9 cellular contexts compared by ENCODE assay signal in the genomic region with DNA sequence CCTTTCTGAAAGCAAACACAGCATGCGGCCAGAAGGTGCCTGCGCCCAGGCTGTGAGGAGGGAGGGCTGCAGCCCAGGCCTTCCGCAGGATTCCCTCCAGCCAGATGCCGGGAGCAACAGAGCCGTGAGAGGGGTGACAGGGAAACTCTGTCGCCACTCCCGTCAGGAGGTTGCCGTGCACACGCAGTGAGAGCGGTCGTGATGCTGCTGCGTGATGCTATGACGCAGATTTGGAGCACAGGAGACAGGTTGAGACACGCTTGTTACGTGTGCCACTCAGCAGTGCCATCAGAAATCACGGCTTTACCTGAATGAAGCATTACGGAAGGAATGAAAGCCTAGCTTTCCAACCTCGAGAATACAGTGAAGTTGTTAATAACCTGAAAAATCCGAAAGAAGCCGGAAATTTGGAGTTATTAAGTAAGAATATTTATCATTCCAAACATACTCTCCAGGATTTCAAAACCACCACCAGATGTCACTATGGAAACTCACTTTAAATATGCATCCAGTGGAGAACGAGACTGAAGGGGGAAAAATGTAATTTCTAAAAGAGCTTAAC. TPM values are rescaled to one million over a fixed set of nuclear protein-coding genes. Genes with fewer than 3 reads are reported as not detected.
A peak's percentile ranks its signal among the peaks of the same experiment; 100 is the strongest.
DNase-seq lines count a peak whose midpoint lies in the region; ATAC-seq, FAIRE-seq and TF ChIP-seq lines count a peak whose summit lies in the region.
"Had no signal": no experiment of that assay in that cellular context is flagged by ENCODE, and none has a peak within 500 bp of the region (broad histone marks: within the 10 kb centered on the region; RNA-seq: fewer than 3 reads in every experiment).

No MANE protein-coding gene starts in this region.

- peak overlapping the region; percentile 37 for H3K4me3 ChIP-seq in HUES64 (ENCODE audit: low read length)
- H3K4me3 ChIP-seq in keratinocyte (ENCODE audit: control insufficient read depth in 2 of 3, extremely low read depth in 1 of 3, insufficient read depth in 2 of 3, low read depth in 1 of 3, low read length in 3 of 3), result no peak overlapping the region
- H3K4me3 ChIP-seq in lower leg skin (ENCODE audit: low read depth, poor library complexity, severe bottlenecking), result no peak overlapping the region

- H3K27ac Mint-ChIP-seq in MCF 10A (ENCODE audit: low read depth, unreplicated experiment), result peak overlapping the region; percentile 63
- H3K27ac Mint-ChIP-seq: activated B cell treated with CpG ODN at 0.5 μM for 24 hours had no signal

- no peak overlapping the region for H2AFZ ChIP-seq in keratinocyte (ENCODE audit: control insufficient read depth, low read length)

- H3K4me1 ChIP-seq in HUES64 (ENCODE audit: insufficient read depth, low read length) (peaks cover 28% of the 10 kb centered on the region), keratinocyte (ENCODE audit: control insufficient read depth, extremely low read depth, insufficient read depth, low read length) (peaks cover 7% of the 10 kb centered on the region)

- H3K36me3 Mint-ChIP-seq in MCF 10A (ENCODE audit: insufficient read depth, unreplicated experiment), result peaks cover 7% of the 10 kb centered on the region

- TF ChIP-seq CTCF in 22Rv1 (IDR thresholded peaks at IDR 0.05), result peak; percentile 65
- TF ChIP-seq CTCF in MCF 10A (IDR thresholded peaks at IDR 0.05; ENCODE audit: unreplicated experiment), result peak; percentile 18
- TF ChIP-seq CTCF in keratinocyte (optimal IDR thresholded peaks at IDR 0.05 in 1 of 3, IDR thresholded peaks at IDR 0.05 in 1 of 3, conservative IDR thresholded peaks at IDR 0.05 in 1 of 3; ENCODE audit: extremely low read depth in 1 of 3, insufficient read depth in 2 of 3, low read length in 3 of 3), result peak in 2 of 3 experiments; percentile 3 to 23
- TF ChIP-seq CTCF in lower leg skin (IDR thresholded peaks at IDR 0.05), result no peak

- H3K9me3 ChIP-seq in HUES64 (ENCODE audit: insufficient read depth, low read depth, low read length) (no peaks in the 10 kb centered on the region), keratinocyte (ENCODE audit: control insufficient read depth, low read depth, low read length) (no peaks in the 10 kb centered on the region)

- TF ChIP-seq POLR2A in lower leg skin (IDR thresholded peaks at IDR 0.05), result no peak

- peak; percentile 34 for FAIRE-seq in keratinocyte (lab: Jason Lieb, UNC)

- dilution Hi-C loops in keratinocyte (cut with MboI; ENCODE audit: extremely low pct_ligation_motif_present, low sequenced_read_pairs), result no loop called here

- H3K79me2 ChIP-seq in keratinocyte (ENCODE audit: control insufficient read depth, insufficient read depth, low read length), result peaks cover 92% of the 10 kb centered on the region

- H4K20me1 ChIP-seq in keratinocyte (ENCODE audit: control insufficient read depth, extremely low read depth, insufficient read depth, low read length), result peaks cover 13% of the 10 kb centered on the region

- BruUV-seq in MCF 10A (replicated peaks; lab: Mats Ljungman, UMichigan), result no TSS peak

- H3K27me3 ChIP-seq in HUES64 (ENCODE audit: insufficient read depth, low read length) (no peaks in the 10 kb centered on the region), keratinocyte (ENCODE audit: control insufficient read depth, extremely low read depth, insufficient read depth, low read length) (no peaks in the 10 kb centered on the region)

- no peaks in the 10 kb centered on the region for H3K9me1 ChIP-seq in keratinocyte (ENCODE audit: control insufficient read depth, extremely low read depth, insufficient read depth, low read length)

- peak overlapping the region; percentile 17 for H3K4me3 Mint-ChIP-seq in MCF 10A (ENCODE audit: unreplicated experiment)
- H3K4me3 Mint-ChIP-seq: activated B cell treated with CpG ODN at 0.5 μM for 24 hours had no signal

- no peak overlapping the region for H3K4me2 ChIP-seq in keratinocyte (ENCODE audit: control insufficient read depth, extremely low read depth, insufficient read depth, low read depth, low read length)

- H3K9ac ChIP-seq in HUES64 (ENCODE audit: low read depth, low read length) (no peak overlapping the region; the same call in 1 of the 2 replicates), keratinocyte (ENCODE audit: control insufficient read depth, extremely low read depth, insufficient read depth, low read length) (no peak overlapping the region)

- no peak overlapping the region for H3K27ac ChIP-seq in 22Rv1
- peak overlapping the region; percentile 54; the same call in 1 of the 2 replicates for H3K27ac ChIP-seq in HUES64 (ENCODE audit: low read depth, low read length)
- H3K27ac ChIP-seq in keratinocyte (ENCODE audit: control insufficient read depth, insufficient read depth, low read length), result peak overlapping the region; percentile 41

- ATAC-seq in HG02852 (IDR thresholded peaks at IDR 0.05; ENCODE audit: unreplicated experiment) (no peak), HG03571 (IDR thresholded peaks at IDR 0.05; ENCODE audit: unreplicated experiment) (no peak)

- WGBS in HUES64, result 58% methylated on average over 19 of the region's 21 CpGs
- 39 to 44% methylated on average over 21 of the region's 21 CpGs for WGBS in lower leg skin, 2 donors

- H3K36me3 ChIP-seq in HUES64 (ENCODE audit: insufficient read depth, low read length) (peaks cover 21% of the 10 kb centered on the region; the same call in 1 of the 2 replicates), keratinocyte (ENCODE audit: control insufficient read depth in 2 of 2, extremely low read depth in 1 of 2, insufficient read depth in 2 of 2, low read length in 2 of 2) (peaks cover 23 to 25% of the 10 kb centered on the region in 2 experiments)

- POLR2A ChIA-PET in MCF 10A (lab: Yijun Ruan, JAX), result interaction anchor here (1.0 to 5.8 kb wide), 8 partner anchors 16 to 115 kb away, joined by 3 to 40 read pairs (median 10); a partner anchor contains a TSS

- CTCF ChIA-PET in MCF 10A (lab: Yijun Ruan, JAX), result interaction anchor here (0.6 to 2.5 kb wide), 19 partner anchors 9 to 1338 kb away, joined by 3 to 18 read pairs (median 4); a partner anchor contains a TSS

- DNase-seq in MCF 10A (ENCODE audit: unreplicated experiment) (peak; percentile 56), keratinocyte (ENCODE audit: low read depth, low spot score) (no peak), lower leg skin (ENCODE audit: low spot score in 2 of 2) (no peak), NCI-H2081 treated with DMSO at 0.1 percent for 48 hours (lab: John Stamatoyannopoulos, UW) (no peak)
- DNase-seq: activated B cell treated with CpG ODN at 0.5 μM for 24 hours had no signal

- intact Hi-C loops in MCF 10A (cut with micrococcal nuclease) (loop anchor here (1.0 kb wide), 1 partner anchor 56 kb away; no protein-coding TSS in a partner anchor), lower leg skin (cut with DNase I; ENCODE audit: low total_unique reads) (no loop called here)

- H3K27me3 Mint-ChIP-seq in MCF 10A (ENCODE audit: insufficient read depth, unreplicated experiment), result no peaks in the 10 kb centered on the region
- H3K27me3 Mint-ChIP-seq: activated B cell treated with CpG ODN at 0.5 μM for 24 hours had no signal

- peaks cover 34% of the 10 kb centered on the region for H3K4me1 Mint-ChIP-seq in MCF 10A (ENCODE audit: insufficient read depth, unreplicated experiment)
- H3K4me1 Mint-ChIP-seq: activated B cell treated with CpG ODN at 0.5 μM for 24 hours had no signal

- H3K9me3 Mint-ChIP-seq in MCF 10A (ENCODE audit: unreplicated experiment), result no peaks in the 10 kb centered on the region
- H3K9me3 Mint-ChIP-seq: activated B cell treated with CpG ODN at 0.5 μM for 24 hours had no signal

RNA-seq across cellular contexts. Expression of a gene that starts 54.4 kb away (rescaled TPM):
- polyA plus RNA-seq in HUES64 (2013, experiment 1 of 2), result 50.1 TPM
- 58.0 TPM for polyA plus RNA-seq in HUES64 (2013, experiment 2 of 2)
- total RNA-seq in MCF 10A (2022), result 132 and 165 TPM in 2 replicates
- polyA plus RNA-seq in keratinocyte, result 329 to 470 TPM (median 330 TPM) in 3 replicates
- 211 TPM for polyA plus RNA-seq in keratinocyte (2011; ENCODE audit: low read depth)
- polyA plus RNA-seq in keratinocyte (2011; cell fraction: cytosol; rRNA removed), result 72.0 and 90.4 TPM in 2 replicates
- 1,599 and 1,663 TPM in 2 replicates for polyA plus RNA-seq in keratinocyte (2011; cell fraction: nucleus; rRNA removed)
- polyA plus RNA-seq in keratinocyte (2012; ENCODE audit: low replicate concordance), result 206 and 254 TPM in 2 replicates
- polyA minus RNA-seq in keratinocyte, result 2,564 to 2,839 TPM (median 2,810 TPM) in 3 replicates
- polyA minus RNA-seq in keratinocyte (2011; cell fraction: cytosol; rRNA and poly(A)+ RNA removed), result 488 TPM
- 3,580 and 4,840 TPM in 2 replicates for polyA minus RNA-seq in keratinocyte (2011; cell fraction: nucleus; rRNA and poly(A)+ RNA removed)
- total RNA-seq in lower leg skin, result 100 to 1,000 TPM in 1 of 4 donors, 10 to 100 TPM in 3; 51.3 to 114 (median 72.2) TPM
- total RNA-seq: activated B cell treated with CpG ODN at 0.5 μM for 24 hours had no signal

Comparison
In these comparisons a context has a peak if more than half of its experiments do, and no peak if none do; other contexts are left out.
1. CTCF ChIP-seq: peak in 22Rv1 (single experiment), MCF 10A (single experiment) and keratinocyte (2 of 3); none in lower leg skin (0 of 3).